In the genomic region with DNA sequence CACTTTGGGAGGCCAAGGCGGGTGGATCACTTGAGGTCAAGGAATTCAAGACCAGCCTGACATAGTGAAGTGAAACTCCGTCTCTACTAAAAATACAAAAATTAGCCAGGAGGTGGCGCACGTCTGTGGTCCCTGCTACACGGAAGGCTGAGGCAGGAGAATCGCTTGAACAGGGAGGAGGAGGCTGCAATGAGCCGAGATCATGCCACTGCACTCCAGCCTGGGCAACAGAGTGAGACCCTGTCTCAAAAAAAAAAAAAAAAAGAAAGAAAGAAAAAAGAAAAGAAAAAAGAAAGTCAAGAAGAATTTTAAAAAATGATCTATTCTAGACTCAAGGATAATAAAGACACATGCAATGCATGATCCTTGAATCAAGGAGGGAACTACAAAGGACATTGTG, we compare ENCODE assay signal across 9 cellular contexts. TPM values are rescaled to one million over a fixed set of nuclear protein-coding genes. Genes with fewer than 3 reads are reported as not detected.
DNase-seq lines count a peak whose midpoint lies in the region; ATAC-seq and TF ChIP-seq lines count a peak whose summit lies in the region.
"Not testable (repeated sequence)": the region's sequence is repeated elsewhere in the genome, so short reads cannot be mapped to it uniquely, and the experiment has no call there.
"Had no signal": no experiment of that assay in that cellular context is flagged by ENCODE, and none has a peak within 500 bp of the region (broad histone marks: within the 10 kb centered on the region; RNA-seq: fewer than 3 reads in every experiment).

No MANE protein-coding gene starts in this region.

- ATAC-seq in Panc1 = peak; percentile 90
- ATAC-seq in activated CD8-positive, alpha-beta T cell treated with anti-CD3 and anti-CD28 coated beads for 36 hours = peak; percentile 74

- not testable (repeated sequence) for BruUV-seq in Panc1 (replicated peaks; lab: Mats Ljungman, UMichigan)

- H3K4me2 ChIP-seq in Loucy (ENCODE audit: low read depth, low read length, poor library complexity, severe bottlenecking) = peak overlapping the region; percentile 51
- H3K4me2 ChIP-seq in smooth muscle cell = not testable (repeated sequence)

- CTCF ChIA-PET in Panc1 (lab: Charles Lee) = not testable (repeated sequence)
- CTCF ChIA-PET in activated CD8-positive, alpha-beta T cell treated with anti-CD3 and anti-CD28 coated beads for 36 hours (lab: Charles Lee) = interaction anchor here (1.0 kb wide), 2 partner anchors 13 to 58 kb away, joined by 3 read pairs; no protein-coding TSS in a partner anchor

- not testable (repeated sequence) for H3F3A ChIP-seq in Loucy (ENCODE audit: low read depth); smooth muscle cell (ENCODE audit: low read depth)

- TF ChIP-seq CTCF in GM12872 (IDR thresholded peaks at IDR 0.05; ENCODE audit: insufficient read depth, low read depth, low read length) = peak; percentile 63
- TF ChIP-seq CTCF in Loucy (conservative IDR thresholded peaks at IDR 0.05; ENCODE audit: low read length) = peak; percentile 70
- TF ChIP-seq CTCF in Panc1 (IDR thresholded peaks at IDR 0.05) = peak; percentile 88
- peak; percentile 79 for TF ChIP-seq CTCF in activated CD8-positive, alpha-beta T cell treated with anti-CD3 and anti-CD28 coated beads for 36 hours (IDR thresholded peaks at IDR 0.05)
- peak; percentile 42 for TF ChIP-seq CTCF in colonic mucosa (IDR thresholded peaks at IDR 0.05)
- TF ChIP-seq CTCF in smooth muscle cell (IDR thresholded peaks at IDR 0.05; ENCODE audit: borderline replicate concordance, insufficient read depth, poor library complexity, severe bottlenecking) = peak; percentile 63
- peak; percentile 32 to 61 (median 35) for TF ChIP-seq CTCF in vagina (IDR thresholded peaks at IDR 0.05)

- H3K27me3 ChIP-seq in Loucy (ENCODE audit: insufficient read depth, low read length, poor library complexity, severe bottlenecking); Panc1 (ENCODE audit: control insufficient read depth, insufficient read depth, low read length); colonic mucosa; smooth muscle cell (ENCODE audit: low read depth); vagina: not testable (repeated sequence)

- not testable (repeated sequence) for TF ChIP-seq POLR2A in vagina (IDR thresholded peaks at IDR 0.05)

- intact Hi-C loops in Panc1 (cut with micrococcal nuclease; ENCODE audit: unreplicated experiment) (loop anchor here (5.0 kb wide), 1 partner anchor 99 kb away; no protein-coding TSS in a partner anchor), colonic mucosa (cut with DNase I) (loop anchor here (5.0 kb wide), 1 partner anchor 61 kb away; no protein-coding TSS in a partner anchor)
- intact Hi-C loops in activated CD8-positive, alpha-beta T cell treated with anti-CD3 and anti-CD28 coated beads for 36 hours (cut with micrococcal nuclease); vagina (cut with DNase I): not testable (repeated sequence)

- H3K9me3 ChIP-seq in Loucy (ENCODE audit: insufficient read depth, low read depth, low read length); Panc1 (ENCODE audit: control insufficient read depth, insufficient read depth, low read depth, low read length); colonic mucosa; smooth muscle cell (replicated peaks; ENCODE audit: low read depth); vagina: not testable (repeated sequence)

- not testable (repeated sequence) for H3K79me2 ChIP-seq in Loucy (ENCODE audit: insufficient read depth, low read length); smooth muscle cell (ENCODE audit: low read depth)

- WGBS in smooth muscle cell (ENCODE audit: low lambda C conversion rate) = 11% methylated on average over 7 of the region's 7 CpGs

- H3K4me1 Mint-ChIP-seq in activated CD8-positive, alpha-beta T cell treated with anti-CD3 and anti-CD28 coated beads for 36 hours (ENCODE audit: low read depth) = not testable (repeated sequence)

- not testable (repeated sequence) for H3K4me3 Mint-ChIP-seq in activated CD8-positive, alpha-beta T cell treated with anti-CD3 and anti-CD28 coated beads for 36 hours

- peak overlapping the region; percentile 98; the same call in 1 of the 2 replicates for H3K27ac ChIP-seq in Panc1 (ENCODE audit: low read length)
- not testable (repeated sequence) for H3K27ac ChIP-seq in colonic mucosa; smooth muscle cell (ENCODE audit: low read depth); vagina

- H3K27me3 Mint-ChIP-seq in activated CD8-positive, alpha-beta T cell treated with anti-CD3 and anti-CD28 coated beads for 36 hours = not testable (repeated sequence)

- H3K36me3 ChIP-seq in Loucy (ENCODE audit: insufficient read depth, low read length); Panc1 (ENCODE audit: control insufficient read depth, insufficient read depth, low read length); colonic mucosa; smooth muscle cell (ENCODE audit: low read depth); vagina: not testable (repeated sequence)

- H2AFZ ChIP-seq in Loucy (ENCODE audit: low read length); smooth muscle cell (ENCODE audit: low read depth): not testable (repeated sequence)

- not testable (repeated sequence) for H3K36me3 Mint-ChIP-seq in activated CD8-positive, alpha-beta T cell treated with anti-CD3 and anti-CD28 coated beads for 36 hours (ENCODE audit: low read depth)

- H3K9ac ChIP-seq in Loucy (ENCODE audit: low read depth, low read length, poor library complexity, severe bottlenecking) = peak overlapping the region; percentile 44
- not testable (repeated sequence) for H3K9ac ChIP-seq in colonic mucosa (ENCODE audit: low read depth in 2 of 2, low read length in 2 of 2); smooth muscle cell (ENCODE audit: low read depth)

- peak overlapping the region; percentile 48 for H3K4me3 ChIP-seq in Loucy (ENCODE audit: low read length, poor library complexity, severe bottlenecking)
- H3K4me3 ChIP-seq in Panc1 (ENCODE audit: low read depth in 2 of 2, low read length in 2 of 2); colonic mucosa; smooth muscle cell; vagina: not testable (repeated sequence)

- in situ Hi-C loops in Panc1 (cut with HindIII; ENCODE audit: low pct_unique_long_range_greater_than_20kb, low sequenced_read_pairs) = not testable (repeated sequence)

- not testable (repeated sequence) for H4K20me1 ChIP-seq in Loucy (ENCODE audit: insufficient read depth, low read length, poor library complexity, severe bottlenecking); smooth muscle cell (ENCODE audit: low read depth)

- H3K27ac Mint-ChIP-seq in activated CD8-positive, alpha-beta T cell treated with anti-CD3 and anti-CD28 coated beads for 36 hours = not testable (repeated sequence)

- peaks cover 17% of the 10 kb centered on the region for H3K4me1 ChIP-seq in Loucy (ENCODE audit: insufficient read depth, low read length, poor library complexity, severe bottlenecking)
- not testable (repeated sequence) for H3K4me1 ChIP-seq in Panc1 (ENCODE audit: control insufficient read depth, insufficient read depth, low read length); colonic mucosa; smooth muscle cell (ENCODE audit: low read depth); vagina

- POLR2A ChIA-PET in Panc1 (lab: Charles Lee); activated CD8-positive, alpha-beta T cell treated with anti-CD3 and anti-CD28 coated beads for 36 hours (lab: Charles Lee): not testable (repeated sequence)

- not testable (repeated sequence) for H3K9me3 Mint-ChIP-seq in activated CD8-positive, alpha-beta T cell treated with anti-CD3 and anti-CD28 coated beads for 36 hours

- not testable (repeated sequence) for H3K9me2 ChIP-seq in Loucy (replicated peaks; ENCODE audit: low read depth, low read length)

- peak; percentile 13 for DNase-seq in Panc1 (ENCODE audit: low read depth, low spot score)
- peak; percentile 69 for DNase-seq in activated CD8-positive, alpha-beta T cell treated with anti-CD3 and anti-CD28 coated beads for 36 hours
- peak; percentile 77 for DNase-seq in colonic mucosa
- DNase-seq in islet precursor cell = peak; percentile 82
- DNase-seq in smooth muscle cell (lab: John Stamatoyannopoulos, UW; ENCODE audit: unreplicated experiment); vagina (ENCODE audit: extremely low spot score in 2 of 2): not testable (repeated sequence)

RNA-seq across cellular contexts. Expression of a gene that starts 32.8 kb away (rescaled TPM):
- total RNA-seq in Panc1 (2021; ENCODE audit: unreplicated experiment) (0.36 TPM), colonic mucosa (1 to 10 TPM; 4.1 to 4.2 TPM), smooth muscle cell (0.63 and 3.4 TPM in 2 replicates), vagina (0.25 TPM)
- polyA plus RNA-seq in Panc1 (2012; ENCODE audit: insufficient read length) = 0.67 TPM
- 1 to 10 TPM; 2.3 to 2.6 TPM for total RNA-seq in activated CD8-positive, alpha-beta T cell treated with anti-CD3 and anti-CD28 coated beads for 36 hours
- polyA plus RNA-seq in smooth muscle cell = 1.1 and 1.3 TPM in 2 replicates

RNA-seq across cellular contexts. Expression of a gene that starts 36.0 kb away (rescaled TPM):
- not detected for total RNA-seq in Panc1 (2021; ENCODE audit: unreplicated experiment)
- not detected for polyA plus RNA-seq in Panc1 (2012; ENCODE audit: insufficient read length)
- total RNA-seq in activated CD8-positive, alpha-beta T cell treated with anti-CD3 and anti-CD28 coated beads for 36 hours = not detected
- total RNA-seq in colonic mucosa = not detected
- not detected in 2 replicates for total RNA-seq in smooth muscle cell
- polyA plus RNA-seq in smooth muscle cell = not detected in 2 replicates
- not detected for total RNA-seq in vagina
- total RNA-seq: ovary had no signal
- polyA plus RNA-seq: ovary had no signal

RNA-seq across cellular contexts. Expression of a gene that starts 46.8 kb away (rescaled TPM):
- total RNA-seq in Panc1 (2021; ENCODE audit: unreplicated experiment) (not detected), colonic mucosa (under 1 TPM in 1 of 2 donors, not detected in 1; 0.22 TPM), smooth muscle cell (1.0 TPM in 1 of 2 replicates, not detected in the other), vagina (not detected)
- not detected for polyA plus RNA-seq in Panc1 (2012; ENCODE audit: insufficient read length)
- not detected for total RNA-seq in activated CD8-positive, alpha-beta T cell treated with anti-CD3 and anti-CD28 coated beads for 36 hours
- 1.2 and 1.6 TPM in 2 replicates for polyA plus RNA-seq in smooth muscle cell
- total RNA-seq: ovary had no signal

Comparison
In these comparisons a context has a peak if more than half of its experiments do, and no peak if none do; other contexts are left out.
1. CTCF ChIP-seq: peak in every context shown above with its lines; median percentile 88 in Panc1; 79 in activated CD8-positive, alpha-beta T cell treated with anti-CD3 and anti-CD28 coated beads for 36 hours; 70 in Loucy; 63 in GM12872; 63 in smooth muscle cell; 42 in colonic mucosa; 35 in vagina.